ENCODE assay signal across 8 cellular contexts in the genomic region with DNA sequence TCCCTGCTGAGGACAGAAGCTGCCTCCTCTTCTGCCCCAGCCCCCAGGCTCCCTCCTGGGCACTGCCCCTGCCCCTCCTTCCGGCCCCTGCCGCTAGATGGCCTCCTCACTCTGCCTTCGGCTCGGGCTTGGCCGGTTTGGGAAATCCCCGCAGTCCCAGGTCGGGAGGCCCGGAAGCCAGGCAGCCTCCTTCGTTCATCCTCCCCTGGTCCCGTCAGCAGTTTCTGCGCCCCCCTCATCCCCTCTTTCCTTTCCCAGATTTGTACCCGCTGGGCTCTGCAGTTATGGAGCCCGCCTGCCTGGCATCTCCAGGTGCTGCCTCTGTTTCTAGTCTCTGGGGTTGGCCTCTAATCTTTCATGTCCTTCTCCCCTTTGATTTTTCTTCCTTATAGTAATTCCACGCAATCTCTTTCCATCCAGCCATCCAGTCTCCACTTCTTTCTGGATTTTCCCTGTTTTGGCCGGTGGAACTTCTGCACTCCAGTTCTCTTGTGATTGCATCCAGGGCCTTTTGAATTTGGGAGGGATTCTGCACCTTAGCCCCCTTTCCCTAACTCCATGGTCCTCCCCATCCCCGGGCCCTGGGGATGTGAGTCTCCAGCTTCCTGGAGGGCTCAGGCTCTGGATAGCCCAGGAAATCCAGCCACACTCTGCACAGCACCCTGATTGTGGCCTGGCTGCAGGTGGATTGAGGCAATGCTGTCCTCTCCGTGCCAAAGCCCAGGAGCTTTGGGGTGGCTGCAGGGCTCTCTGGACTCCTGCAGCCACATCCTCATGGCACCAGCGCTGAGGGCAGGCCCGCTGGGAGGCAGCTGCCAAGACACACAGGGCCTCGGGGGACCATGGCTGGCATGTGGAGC. TPM values are rescaled to one million over a fixed set of nuclear protein-coding genes. Genes with fewer than 3 reads are reported as not detected.
DNase-seq lines count a peak whose midpoint lies in the region; ATAC-seq, FAIRE-seq and TF ChIP-seq lines count a peak whose summit lies in the region.

No MANE protein-coding gene starts in this region.

- TF ChIP-seq EP300 in H1 (IDR thresholded peaks at IDR 0.05; ENCODE audit: borderline replicate concordance in 1 of 2, low read depth in 2 of 2, low read length in 2 of 2): no peak
- no peak for TF ChIP-seq EP300 in neural cell (conservative IDR thresholded peaks at IDR 0.05; ENCODE audit: poor library complexity, severe bottlenecking)

- H2AK5ac ChIP-seq in H1 (ENCODE audit: low read depth, low read length): no peak overlapping the region

- no peak overlapping the region for H3K14ac ChIP-seq in H1 (ENCODE audit: insufficient read length)

- peak overlapping the region; percentile 78; the same call in 1 of the 2 replicates for H2AFZ ChIP-seq in H1 (ENCODE audit: low read length)
- no peak overlapping the region for H2AFZ ChIP-seq in neural cell (ENCODE audit: low read depth, low read length)

- no peak overlapping the region for H2BK5ac ChIP-seq in H1 (ENCODE audit: low read depth, low read length)

- peaks cover 0 to 29% (median 14%) of the 10 kb centered on the region in 4 experiments; a peak in 6 of 7 replicates for H3K4me1 ChIP-seq in H1 (replicated peaks in 1 of 4; ENCODE audit: control insufficient read depth in 3 of 4, insufficient read depth in 4 of 4, low read length in 3 of 4)

- H3K79me2 ChIP-seq in H1 (ENCODE audit: control insufficient read depth in 1 of 2, insufficient read depth in 2 of 2, low read length in 2 of 2) (no peaks in the 10 kb centered on the region), neural cell (replicated peaks; ENCODE audit: insufficient read depth, low read length) (no peaks in the 10 kb centered on the region)

- DNase-seq in NCI-H526 (lab: John Stamatoyannopoulos, UW): peak; percentile 34 to 85
- DNase-seq in NCI-H526 treated with DMSO at 0.1 percent for 48 hours (lab: John Stamatoyannopoulos, UW): no peak
- DNase-seq in LHCN-M2 (ENCODE audit: low read depth): peak; percentile 42
- DNase-seq in activated CD4-positive, alpha-beta T cell treated with anti-CD3 and anti-CD28 coated beads, Interleukin-2, amount 50 U/mL, for 4 hours: peak; percentile 17 to 31
- DNase-seq in H1 (ENCODE audit: low read depth in 1 of 2, low spot score in 2 of 2): peak in 1 of 2 experiments; percentile 96
- no peak for DNase-seq in NCI-H1105 treated with DMSO at 0.1 percent for 48 hours (lab: John Stamatoyannopoulos, UW)

- no peak for TF ChIP-seq POLR2A in H1 (IDR thresholded peaks at IDR 0.05; ENCODE audit: control extremely low read depth in 1 of 2, low read depth in 2 of 2, low read length in 2 of 2)

- no peak for FAIRE-seq in H1 (lab: Jason Lieb, UNC)

- H3K23ac ChIP-seq in H1 (ENCODE audit: insufficient read length): no peak overlapping the region

- H4K5ac ChIP-seq in H1 (ENCODE audit: insufficient read length, low read depth, low read length): no peak overlapping the region

- peak; percentile 82 for ATAC-seq in GM21825 (IDR thresholded peaks at IDR 0.05; ENCODE audit: unreplicated experiment)

- H2BK20ac ChIP-seq in H1 (ENCODE audit: low read length): no peak overlapping the region

- POLR2A ChIA-PET in H1 (lab: Charles Lee; ENCODE audit: partially characterized antibody): no interaction called here

- H3K9ac ChIP-seq in H1 (replicated peaks in 1 of 4; ENCODE audit: extremely low read depth in 1 of 4, low read depth in 3 of 4, low read length in 3 of 4) (no peak overlapping the region), neural cell (ENCODE audit: low read length) (no peak overlapping the region)

- no peaks in the 10 kb centered on the region for H3K9me2 ChIP-seq in neural cell (ENCODE audit: insufficient read depth, low read length)

- WGBS in H1 (ENCODE audit: extremely low coverage in 1 of 2, insufficient coverage in 1 of 2, insufficient read length in 1 of 2, insufficient replicate concordance in 2 of 2, low coverage in 1 of 2, low lambda C conversion rate in 2 of 2, missing lambda C conversion rate in 1 of 2), 2 experiments: 37% methylated on average over 18 of the region's 20 CpGs; no CpG with 5 or more reads in 1 of the 2 experiments

- no peaks in the 10 kb centered on the region for H3K79me1 ChIP-seq in H1 (ENCODE audit: low read depth, low read length)

- no peak overlapping the region for H2BK15ac ChIP-seq in H1 (ENCODE audit: low read length)

- H3K56ac ChIP-seq in H1 (replicated peaks; ENCODE audit: insufficient read length, low read depth, low read length): no peak overlapping the region

- H3K27ac ChIP-seq in H1 (ENCODE audit: low read depth, low read length) (no peak overlapping the region), neural cell (ENCODE audit: low read length) (no peak overlapping the region)

- H3K36me3 ChIP-seq in H1 (ENCODE audit: control insufficient read depth in 2 of 4, insufficient read depth in 4 of 4, low read length in 3 of 4) (no peaks in the 10 kb centered on the region), neural cell (ENCODE audit: insufficient read depth, low read length) (no peaks in the 10 kb centered on the region)

- TF ChIP-seq CTCF in H1 (IDR thresholded peaks at IDR 0.05; ENCODE audit: control extremely low read depth in 1 of 3, insufficient read depth in 1 of 3, low read depth in 1 of 3, low read length in 3 of 3) (peak in 2 of 3 experiments; percentile 87 to 90; a peak in 3 of 4 replicates), neural cell (IDR thresholded peaks at IDR 0.05; ENCODE audit: poor library complexity, severe bottlenecking) (peak; percentile 56)

- H3K23me2 ChIP-seq in H1 (ENCODE audit: low read depth, low read length): peaks cover 2% of the 10 kb centered on the region; the same call in 1 of the 2 replicates

- no peak overlapping the region for H4K91ac ChIP-seq in H1 (replicated peaks; ENCODE audit: insufficient read length, low read length)

- H3K4me2 ChIP-seq in H1 (ENCODE audit: insufficient read depth in 1 of 2, low read depth in 2 of 2, low read length in 2 of 2) (no peak overlapping the region; a peak in 1 of 4 replicates), neural cell (ENCODE audit: low read length) (no peak overlapping the region)

- TF ChIP-seq RAD21 in H1 (IDR thresholded peaks at IDR 0.05 in 1 of 2, conservative IDR thresholded peaks at IDR 0.05 in 1 of 2; ENCODE audit: low read depth in 2 of 2, low read length in 2 of 2) (peak; percentile 95 to 99), neural cell (conservative IDR thresholded peaks at IDR 0.05) (peak; percentile 65)

- no peak overlapping the region for H2BK120ac ChIP-seq in H1 (replicated peaks; ENCODE audit: low read depth, low read length)

- H4K20me1 ChIP-seq in H1 (replicated peaks in 1 of 2; ENCODE audit: control insufficient read depth in 1 of 2, insufficient read depth in 2 of 2, low read length in 2 of 2) (peaks cover 10 to 20% of the 10 kb centered on the region in 2 experiments), neural cell (ENCODE audit: insufficient read depth) (no peaks in the 10 kb centered on the region)

- 0 out of 8 replicates have a peak overlapping the region, but pooled peaks of 1 of the 4 experiments have one; percentile 22 for H3K4me3 ChIP-seq in H1 (ENCODE audit: extremely low read depth in 1 of 4, insufficient read depth in 2 of 4, low read depth in 3 of 4, low read length in 4 of 4)
- H3K4me3 ChIP-seq in neural cell (ENCODE audit: low read length): no peak overlapping the region

- CTCF ChIA-PET in H1 (lab: Charles Lee; ENCODE audit: partially characterized antibody): interaction anchor here (0.6 to 1.6 kb wide), 13 partner anchors 19 to 1482 kb away, joined by 3 to 5 read pairs (median 3); no protein-coding TSS in a partner anchor

- H3K18ac ChIP-seq in H1 (ENCODE audit: extremely low read depth, low read length): no peak overlapping the region

- H2BK12ac ChIP-seq in H1 (ENCODE audit: low read depth, low read length): no peak overlapping the region

- no peaks in the 10 kb centered on the region for H3F3A ChIP-seq in neural cell (ENCODE audit: insufficient read depth, low read length, poor library complexity, severe bottlenecking)

- H3K4ac ChIP-seq in H1 (replicated peaks; ENCODE audit: insufficient read length, low read depth, low read length): no peak overlapping the region

- H3K27me3 ChIP-seq in H1 (replicated peaks in 1 of 4; ENCODE audit: control insufficient read depth in 3 of 4, extremely low read depth in 1 of 4, insufficient read depth in 3 of 4, low read length in 3 of 4) (peaks cover 41 to 55% (median 46%) of the 10 kb centered on the region in 4 experiments), neural cell (ENCODE audit: insufficient read depth, low read depth, low read length) (peaks cover 52% of the 10 kb centered on the region)

- no peak overlapping the region; the same call in 1 of the 2 replicates for H4K8ac ChIP-seq in H1 (ENCODE audit: extremely low read depth, insufficient read depth, low read length)

- H3K9me3 ChIP-seq in H1 (ENCODE audit: insufficient read depth in 2 of 2, low read depth in 1 of 2, low read length in 1 of 2): peaks cover 0 to 6% of the 10 kb centered on the region in 2 experiments; a peak in 1 of 4 replicates
- no peaks in the 10 kb centered on the region for H3K9me3 ChIP-seq in neural cell (ENCODE audit: low read length)

TF ChIP-seq in H1, 55 proteins besides CTCF, POLR2A, EP300 and RAD21 (continues in another document):
- TF ChIP-seq SP4 (IDR thresholded peaks at IDR 0.05; ENCODE audit: low read length) (no peak), POLR2AphosphoS5 (IDR thresholded peaks at IDR 0.05; ENCODE audit: low read depth, low read length) (no peak), YY1 (IDR thresholded peaks at IDR 0.05; ENCODE audit: low read depth, low read length) (no peak), JUN (IDR thresholded peaks at IDR 0.05; ENCODE audit: low read depth, low read length) (no peak)

TF ChIP-seq in neural cell, 6 proteins besides CTCF, POLR2A, EP300 and RAD21 (continues in another document):
- TF ChIP-seq SMC3 (conservative IDR thresholded peaks at IDR 0.05; ENCODE audit: poor library complexity): peak; percentile 67

RNA-seq across cellular contexts. Expression of gene SHH, which starts 3.3 kb away (rescaled TPM):
- total RNA-seq in LHCN-M2 (2014; rRNA removed): not detected in 2 replicates
- not detected for polyA plus RNA-seq in LHCN-M2 (2012)
- total RNA-seq in H1 (2021; fragmentation: NEBNext Ultra II Directional; extraction: Animal tissue kit (Norgen Biotek cat#: 25700)): not detected in 2 replicates
- not detected in 2 replicates for polyA plus RNA-seq in H1 (2011; rRNA removed)
- polyA plus RNA-seq in H1 (2011; cell fraction: cytosol; rRNA removed): 0.01 TPM
- polyA plus RNA-seq in H1 (2011; cell fraction: nucleus; rRNA removed): not detected
- not detected in 4 replicates for polyA plus RNA-seq in H1 (2012, experiment 1 of 2)
- polyA plus RNA-seq in H1 (2012, experiment 2 of 2): not detected
- under 0.01 TPM for polyA plus RNA-seq in H1 (2013, experiment 1 of 2)
- 0.04 TPM for polyA plus RNA-seq in H1 (2013, experiment 2 of 2)
- polyA minus RNA-seq in H1 (2011; rRNA and poly(A)+ RNA removed): 0.03 TPM in 1 of 2 replicates, not detected in the other
- not detected for polyA minus RNA-seq in H1 (2011; cell fraction: cytosol; rRNA and poly(A)+ RNA removed)
- not detected for polyA minus RNA-seq in H1 (2011; cell fraction: nucleus; rRNA and poly(A)+ RNA removed)
- polyA plus RNA-seq in neural cell: 1.2 and 1.5 TPM in 2 replicates
- polyA minus RNA-seq in neural cell: 1.7 and 2.0 TPM in 2 replicates

Comparison
In these comparisons a context has a peak if more than half of its experiments do, and no peak if none do; other contexts are left out.
1. DNase-seq: peak in NCI-H526 (2 of 2), LHCN-M2 (single experiment) and activated CD4-positive, alpha-beta T cell treated with anti-CD3 and anti-CD28 coated beads, Interleukin-2, amount 50 U/mL, for 4 hours (2 of 2); none in NCI-H526 treated with DMSO at 0.1 percent for 48 hours (single experiment) and NCI-H1105 treated with DMSO at 0.1 percent for 48 hours (single experiment).